ENCODE assay signal across 28 cellular contexts in the genomic region with DNA sequence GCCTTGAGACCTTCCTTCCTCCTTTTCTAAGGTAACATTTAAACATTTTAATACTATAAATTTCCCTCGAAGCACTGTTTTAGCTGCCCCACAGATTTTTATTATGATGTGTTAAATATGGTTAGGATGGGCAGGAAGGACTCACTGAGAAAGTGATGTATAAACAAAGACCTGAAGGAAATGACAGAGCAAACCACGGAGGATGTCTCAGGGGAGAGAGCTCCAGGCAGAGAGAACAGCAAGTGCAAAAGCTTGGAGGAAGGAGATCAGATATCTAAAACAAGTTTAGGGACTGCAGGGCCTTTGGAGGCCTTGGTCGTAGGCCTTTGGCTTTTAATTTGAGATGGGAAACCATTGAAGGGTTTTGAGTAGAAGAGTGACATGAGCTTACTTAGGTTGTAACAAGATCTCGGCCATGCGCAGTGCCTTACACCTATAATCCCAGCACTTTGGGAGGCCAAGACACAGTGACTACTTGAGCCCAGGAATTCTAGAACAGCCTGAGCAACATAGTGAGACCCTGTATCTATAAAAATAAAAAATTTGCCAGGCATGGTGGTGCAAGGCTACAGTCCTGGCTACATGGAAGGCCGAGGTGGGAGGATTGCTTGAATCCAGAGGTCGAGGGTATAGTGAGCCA. TPM values are rescaled to one million over a fixed set of nuclear protein-coding genes. Genes with fewer than 3 reads are reported as not detected.
DNase-seq lines count a peak whose midpoint lies in the region; ATAC-seq and TF ChIP-seq lines count a peak whose summit lies in the region.
"Had no signal": no experiment of that assay in that cellular context is flagged by ENCODE, and none has a peak within 500 bp of the region (broad histone marks: within the 10 kb centered on the region; RNA-seq: fewer than 3 reads in every experiment).

No MANE protein-coding gene starts in this region.

- H3K4me3 ChIP-seq in DND-41 (ENCODE audit: low read depth in 1 of 2, low read length in 2 of 2) (no peak overlapping the region), WERI-Rb-1 (ENCODE audit: low read depth, low read length) (no peak overlapping the region)

- no peaks in the 10 kb centered on the region for H3K79me2 ChIP-seq in DND-41 (ENCODE audit: insufficient read depth, low read length)

- no peak for TF ChIP-seq CTCF in DND-41 (IDR thresholded peaks at IDR 0.05; ENCODE audit: borderline replicate concordance, extremely low read depth, low read length, poor library complexity, severe bottlenecking)
- no peak for TF ChIP-seq CTCF in HFFc6 (IDR thresholded peaks at IDR 0.05)
- no peak for TF ChIP-seq CTCF in WERI-Rb-1 (IDR thresholded peaks at IDR 0.05; ENCODE audit: low read depth, low read length)
- TF ChIP-seq CTCF in nephron progenitor cell (IDR thresholded peaks at IDR 0.05): no peak

- ATAC-seq in DND-41 (ENCODE audit: insufficient read depth, low read depth) (peak; percentile 86), HG02840 (IDR thresholded peaks at IDR 0.05; ENCODE audit: low FRiP score, unreplicated experiment) (no peak), GM21619 (IDR thresholded peaks at IDR 0.05; ENCODE audit: unreplicated experiment) (no peak)
- ATAC-seq: stimulated activated memory B cell treated with anti-CD40 and anti-IgM and Interleukin-4, amounts not matched to agents 10 μg/mL and 1 μg/mL and 100 μg/mL, for 72 hours had no signal

- no peak overlapping the region for H3K9ac ChIP-seq in DND-41 (ENCODE audit: low read depth, low read length)

- H3K4me1 Mint-ChIP-seq in HFFc6 (ENCODE audit: low read depth) (peaks cover 44% of the 10 kb centered on the region), nephron progenitor cell (peaks cover 29% of the 10 kb centered on the region)
- H3K4me1 Mint-ChIP-seq: stimulated activated memory B cell treated with anti-CD40 and anti-IgM and Interleukin-4, amounts not matched to agents 10 μg/mL and 1 μg/mL and 100 μg/mL, for 72 hours had no signal

- H3K4me2 ChIP-seq in DND-41 (ENCODE audit: insufficient read depth, low read length): no peak overlapping the region

- H3K9me3 Mint-ChIP-seq in HFFc6 (no peaks in the 10 kb centered on the region), nephron progenitor cell (no peaks in the 10 kb centered on the region)
- H3K9me3 Mint-ChIP-seq: activated CD4-positive, alpha-beta memory T cell treated with anti-CD3 and anti-CD28 coated beads for 36 hours; mesothelial cell of epicardium; stimulated activated memory B cell treated with anti-CD40 and anti-IgM and Interleukin-4, amounts not matched to agents 10 μg/mL and 1 μg/mL and 100 μg/mL, for 72 hours had no signal

- H3K27me3 Mint-ChIP-seq in HFFc6 (ENCODE audit: insufficient read depth) (no peaks in the 10 kb centered on the region; the same call in 1 of the 2 replicates), nephron progenitor cell (ENCODE audit: low read depth, poor library complexity) (no peaks in the 10 kb centered on the region)
- H3K27me3 Mint-ChIP-seq: activated CD4-positive, alpha-beta memory T cell treated with anti-CD3 and anti-CD28 coated beads for 36 hours; naive B cell; progenitor cell of endocrine pancreas; stimulated activated memory B cell treated with anti-CD40 and anti-IgM and Interleukin-4, amounts not matched to agents 10 μg/mL and 1 μg/mL and 100 μg/mL, for 72 hours had no signal

- H3K27ac ChIP-seq in DND-41 (ENCODE audit: low read length) (peak overlapping the region; percentile 52), WERI-Rb-1 (peak overlapping the region; percentile 8)

- H3K27ac Mint-ChIP-seq in HFFc6 (peak overlapping the region; percentile 41; the same call in 1 of the 2 replicates), nephron progenitor cell (peak overlapping the region; percentile 55)
- H3K27ac Mint-ChIP-seq: activated CD4-positive, alpha-beta memory T cell treated with anti-CD3 and anti-CD28 coated beads for 36 hours; activated naive CD8-positive, alpha-beta T cell; progenitor cell of endocrine pancreas; stimulated activated memory B cell treated with anti-CD40 and anti-IgM and Interleukin-4, amounts not matched to agents 10 μg/mL and 1 μg/mL and 100 μg/mL, for 72 hours had no signal

- H3K36me3 Mint-ChIP-seq in HFFc6 (ENCODE audit: low read depth) (peaks cover 54% of the 10 kb centered on the region), nephron progenitor cell (ENCODE audit: low read depth) (peaks cover 79% of the 10 kb centered on the region)
- H3K36me3 Mint-ChIP-seq: activated CD4-positive, alpha-beta memory T cell treated with anti-CD3 and anti-CD28 coated beads for 36 hours had no signal

- H3K4me1 ChIP-seq in DND-41 (ENCODE audit: insufficient read depth, low read length): peaks cover 9% of the 10 kb centered on the region

- H2AFZ ChIP-seq in DND-41 (ENCODE audit: low read depth, low read length): no peak overlapping the region

- H3K9me3 ChIP-seq in DND-41 (ENCODE audit: insufficient read depth, low read length, severe bottlenecking) (no peaks in the 10 kb centered on the region), WERI-Rb-1 (ENCODE audit: severe bottlenecking) (no peaks in the 10 kb centered on the region)

- H4K20me1 ChIP-seq in DND-41 (ENCODE audit: insufficient read depth, low read length): no peaks in the 10 kb centered on the region

- H3K4me3 Mint-ChIP-seq in HFFc6: no peak overlapping the region
- no peak overlapping the region for H3K4me3 Mint-ChIP-seq in nephron progenitor cell
- H3K4me3 Mint-ChIP-seq: activated CD4-positive, alpha-beta memory T cell treated with anti-CD3 and anti-CD28 coated beads for 36 hours; activated naive CD8-positive, alpha-beta T cell; mesothelial cell of epicardium; naive B cell; stimulated activated memory B cell treated with anti-CD40 and anti-IgM and Interleukin-4, amounts not matched to agents 10 μg/mL and 1 μg/mL and 100 μg/mL, for 72 hours had no signal

- H3K27me3 ChIP-seq in DND-41 (ENCODE audit: insufficient read depth, low read length, poor library complexity) (no peaks in the 10 kb centered on the region), WERI-Rb-1 (ENCODE audit: insufficient read depth, low read depth, severe bottlenecking) (no peaks in the 10 kb centered on the region)

- H3K36me3 ChIP-seq in DND-41 (ENCODE audit: insufficient read depth, low read length) (no peaks in the 10 kb centered on the region), WERI-Rb-1 (peaks cover 20% of the 10 kb centered on the region)

- DNase-seq in DND-41 (peak; percentile 50), HFFc6 (no peak), WERI-Rb-1 (peak; percentile 30), nephron progenitor cell (no peak), SKM-1 (lab: John Stamatoyannopoulos, UW; ENCODE audit: unreplicated experiment) (no peak)
- no peak for DNase-seq in stimulated activated CD4-positive, alpha-beta T cell treated with anti-CD3 and anti-CD28 coated beads, Interleukin-15, amount 100 ng/mL, for 24 hours
- DNase-seq: activated CD4-positive, alpha-beta memory T cell treated with anti-CD3 and anti-CD28 coated beads for 36 hours; activated CD4-positive, alpha-beta T cell treated with anti-CD3 and anti-CD28 coated beads for 1 hour; anterior cingulate cortex; effector memory CD4-positive, alpha-beta T cell; erythroblast; GDM1; GOT3; naive B cell; NCI-H1105; NCI-H187; NCI-H2171; NCI-H510A treated with DMSO at 0.1 percent for 48 hours; substantia nigra; trophoblast cell had no signal

RNA-seq across cellular contexts. Expression of a gene that starts 35.5 kb away (rescaled TPM):
- 1 to 10 TPM in 1 of 6 experiments, under 1 TPM in 5; 0.20 to 1.0 (median 0.25) TPM for total RNA-seq in HFFc6 (2021; fragmentation: NEBNext Ultra II Directional; extraction: Animal tissue kit (Norgen Biotek cat#: 25700))
- total RNA-seq: bronchial epithelial cell, HT-29, progenitor cell of endocrine pancreas had no signal

Comparison
In these comparisons a context has a peak if more than half of its experiments do, and no peak if none do; other contexts are left out.
1. DNase-seq: peak in DND-41 (single experiment) and WERI-Rb-1 (single experiment); none in HFFc6 (single experiment), nephron progenitor cell (single experiment), SKM-1 (single experiment) and stimulated activated CD4-positive, alpha-beta T cell treated with anti-CD3 and anti-CD28 coated beads, Interleukin-15, amount 100 ng/mL, for 24 hours (single experiment).